ENCODE assay signal across 7 cellular contexts in the genomic region with DNA sequence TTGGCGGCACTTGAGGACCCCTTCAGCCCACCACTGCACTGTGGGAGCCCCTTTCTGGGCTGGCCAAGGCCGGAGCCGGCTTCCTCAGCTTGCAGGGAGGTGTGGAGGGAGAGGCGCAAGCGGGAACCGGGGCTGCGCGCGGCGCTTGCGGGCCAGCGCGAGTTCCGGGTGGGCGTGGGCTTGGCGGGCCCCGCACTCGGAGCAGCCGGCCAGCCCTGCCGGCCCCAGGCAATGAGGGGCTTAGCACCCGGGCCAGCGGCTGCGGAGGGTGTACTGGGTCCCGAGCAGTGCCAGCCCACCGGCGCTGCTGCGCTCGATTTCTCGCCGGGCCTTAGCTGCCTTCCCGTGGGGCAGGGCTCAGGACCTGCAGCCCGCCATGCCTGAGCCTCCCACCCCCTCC. TPM values are rescaled to one million over a fixed set of nuclear protein-coding genes. Genes with fewer than 3 reads are reported as not detected.
DNase-seq lines count a peak whose midpoint lies in the region; ATAC-seq, FAIRE-seq and TF ChIP-seq lines count a peak whose summit lies in the region.
"Not testable (repeated sequence)": the region's sequence is repeated elsewhere in the genome, so short reads cannot be mapped to it uniquely, and the experiment has no call there.

No MANE protein-coding gene starts in this region.

- POLR2A ChIA-PET in PC-3 (lab: Charles Lee; ENCODE audit: unreplicated experiment) = not testable (repeated sequence)

- H3K4me3 Mint-ChIP-seq in Calu3 (ENCODE audit: low read depth, unreplicated experiment); activated T-cell treated with anti-CD3 and anti-CD28 coated beads, Interleukin-2, amount 50 U/mL, for 24 hours: not testable (repeated sequence)
- peak overlapping the region in 1 of 2 donors; percentile 41 for H3K4me3 Mint-ChIP-seq in stimulated activated naive CD8-positive, alpha-beta T cell treated with anti-CD3 and anti-CD28 coated beads, Interleukin-15, amount 100 ng/mL, for 72 hours

- H3K79me2 ChIP-seq in PC-3 (ENCODE audit: low read length); mammary epithelial cell (ENCODE audit: insufficient read depth, low read length); keratinocyte (ENCODE audit: control insufficient read depth, insufficient read depth, low read length): not testable (repeated sequence)

- peaks cover 19% of the 10 kb centered on the region for H3K4me1 Mint-ChIP-seq in Calu3 (ENCODE audit: low read depth, unreplicated experiment)
- H3K4me1 Mint-ChIP-seq in activated T-cell treated with anti-CD3 and anti-CD28 coated beads, Interleukin-2, amount 50 U/mL, for 24 hours (ENCODE audit: low read depth) = peaks cover 10% of the 10 kb centered on the region
- H3K4me1 Mint-ChIP-seq in stimulated activated naive CD8-positive, alpha-beta T cell treated with anti-CD3 and anti-CD28 coated beads, Interleukin-15, amount 100 ng/mL, for 72 hours = peaks cover 14% of the 10 kb centered on the region

- CTCF ChIA-PET in Calu3 (lab: Charles Lee) (interaction anchor here (1.0 kb wide), 1 partner anchor 180 kb away, joined by 4 read pairs; no protein-coding TSS in a partner anchor), mammary epithelial cell (lab: Charles Lee; ENCODE audit: low non-redundant PET) (interaction anchor here (0.6 kb wide), 1 partner anchor 1457 kb away, joined by 5 read pairs; no protein-coding TSS in a partner anchor)
- CTCF ChIA-PET in PC-3 (lab: Charles Lee) = not testable (repeated sequence)

- ATAC-seq in PC-3 = not testable (repeated sequence)
- ATAC-seq in stimulated activated naive CD8-positive, alpha-beta T cell treated with anti-CD3 and anti-CD28 coated beads, Interleukin-15, amount 100 ng/mL, for 72 hours = peak; percentile 9

- H3K9me3 ChIP-seq in PC-3 (ENCODE audit: low read length); mammary epithelial cell (replicated peaks; ENCODE audit: insufficient read depth, low read length); keratinocyte (ENCODE audit: control insufficient read depth, low read depth, low read length); neutrophil: not testable (repeated sequence)

- not testable (repeated sequence) for H3K27me3 ChIP-seq in PC-3 (ENCODE audit: low read length); mammary epithelial cell (ENCODE audit: insufficient read depth, low read length); keratinocyte (ENCODE audit: control insufficient read depth, extremely low read depth, insufficient read depth, low read length); neutrophil

- H3K9me1 ChIP-seq in keratinocyte (ENCODE audit: control insufficient read depth, extremely low read depth, insufficient read depth, low read length) = not testable (repeated sequence)

- TF ChIP-seq CTCF in Calu3 (IDR thresholded peaks at IDR 0.05; ENCODE audit: unreplicated experiment); PC-3 (conservative IDR thresholded peaks at IDR 0.05; ENCODE audit: low read depth, low read length); mammary epithelial cell (conservative IDR thresholded peaks at IDR 0.05 in 1 of 2, IDR thresholded peaks at IDR 0.05 in 1 of 2; ENCODE audit: extremely low read depth in 1 of 2, insufficient read depth in 1 of 2, low read depth in 1 of 2, low read length in 2 of 2); keratinocyte (optimal IDR thresholded peaks at IDR 0.05 in 1 of 3, IDR thresholded peaks at IDR 0.05 in 1 of 3, conservative IDR thresholded peaks at IDR 0.05 in 1 of 3; ENCODE audit: extremely low read depth in 1 of 3, insufficient read depth in 2 of 3, low read length in 3 of 3); neutrophil (IDR thresholded peaks at IDR 0.05): not testable (repeated sequence)

- not testable (repeated sequence) for FAIRE-seq in keratinocyte (lab: Jason Lieb, UNC)

- H3K27ac Mint-ChIP-seq in Calu3 (ENCODE audit: unreplicated experiment) = peak overlapping the region; percentile 77
- peak overlapping the region; percentile 83 for H3K27ac Mint-ChIP-seq in activated T-cell treated with anti-CD3 and anti-CD28 coated beads, Interleukin-2, amount 50 U/mL, for 24 hours
- peak overlapping the region; percentile 71 to 91 for H3K27ac Mint-ChIP-seq in stimulated activated naive CD8-positive, alpha-beta T cell treated with anti-CD3 and anti-CD28 coated beads, Interleukin-15, amount 100 ng/mL, for 72 hours

- not testable (repeated sequence) for BruUV-seq in Calu3 (replicated peaks; lab: Mats Ljungman, UMichigan); PC-3 (replicated peaks; lab: Mats Ljungman, UMichigan); mammary epithelial cell (replicated peaks; lab: Mats Ljungman, UMichigan)

- H3K27me3 Mint-ChIP-seq in Calu3 (ENCODE audit: unreplicated experiment); stimulated activated naive CD8-positive, alpha-beta T cell treated with anti-CD3 and anti-CD28 coated beads, Interleukin-15, amount 100 ng/mL, for 72 hours: not testable (repeated sequence)
- peaks cover 11% of the 10 kb centered on the region for H3K27me3 Mint-ChIP-seq in activated T-cell treated with anti-CD3 and anti-CD28 coated beads, Interleukin-2, amount 50 U/mL, for 24 hours

- H2AFZ ChIP-seq in PC-3 (ENCODE audit: low read length) (peak overlapping the region; percentile 18; the same call in 1 of the 2 replicates), mammary epithelial cell (ENCODE audit: low read depth, low read length) (peak overlapping the region; percentile 49)
- H2AFZ ChIP-seq in keratinocyte (ENCODE audit: control insufficient read depth, low read length) = not testable (repeated sequence)

- not testable (repeated sequence) for H3F3A ChIP-seq in PC-3 (ENCODE audit: low read length, unreplicated experiment)

- in situ Hi-C loops in mammary epithelial cell (cut with MboI; ENCODE audit: low sequenced_read_pairs in 2 of 2) = not testable (repeated sequence)

- H4K20me1 ChIP-seq in PC-3 (ENCODE audit: low read length); mammary epithelial cell (ENCODE audit: insufficient read depth, low read length); keratinocyte (ENCODE audit: control insufficient read depth, extremely low read depth, insufficient read depth, low read length): not testable (repeated sequence)

- not testable (repeated sequence) for H3K9ac ChIP-seq in PC-3 (ENCODE audit: low read length); mammary epithelial cell (ENCODE audit: insufficient read depth, low read length)
- H3K9ac ChIP-seq in keratinocyte (ENCODE audit: control insufficient read depth, extremely low read depth, insufficient read depth, low read length) = peak overlapping the region; percentile 26

- H3K9me2 ChIP-seq in PC-3 (replicated peaks; ENCODE audit: low read length) = not testable (repeated sequence)

- H3K27ac ChIP-seq in PC-3 (ENCODE audit: low read length) (peak overlapping the region; percentile 41), mammary epithelial cell (ENCODE audit: insufficient read depth, low read depth, low read length) (peak overlapping the region; percentile 50), keratinocyte (ENCODE audit: control insufficient read depth, insufficient read depth, low read length) (peak overlapping the region; percentile 79), neutrophil (peak overlapping the region; percentile 84)

- H3K4me3 ChIP-seq in PC-3 (ENCODE audit: low read length); mammary epithelial cell (replicated peaks in 1 of 3; ENCODE audit: insufficient read depth in 1 of 3, low read depth in 2 of 3, low read length in 3 of 3): not testable (repeated sequence)
- H3K4me3 ChIP-seq in keratinocyte (ENCODE audit: control insufficient read depth in 2 of 3, extremely low read depth in 1 of 3, insufficient read depth in 2 of 3, low read depth in 1 of 3, low read length in 3 of 3) (peak overlapping the region in 1 of 3 experiments; percentile 9), neutrophil (ENCODE audit: low read depth in 1 of 2, low read length in 1 of 2) (peak overlapping the region; percentile 2 to 39)

- not testable (repeated sequence) for H3K36me3 Mint-ChIP-seq in Calu3 (ENCODE audit: insufficient read depth, unreplicated experiment); activated T-cell treated with anti-CD3 and anti-CD28 coated beads, Interleukin-2, amount 50 U/mL, for 24 hours (ENCODE audit: low read depth)

- not testable (repeated sequence) for H3K36me3 ChIP-seq in PC-3 (ENCODE audit: low read depth, low read length); mammary epithelial cell (ENCODE audit: insufficient read depth, low read length); keratinocyte (ENCODE audit: control insufficient read depth in 2 of 2, extremely low read depth in 1 of 2, insufficient read depth in 2 of 2, low read length in 2 of 2); neutrophil

- dilution Hi-C loops in mammary epithelial cell (cut with HindIII; ENCODE audit: low sequenced_read_pairs); keratinocyte (cut with MboI; ENCODE audit: extremely low pct_ligation_motif_present, low sequenced_read_pairs): not testable (repeated sequence)

- intact Hi-C loops in Calu3 (cut with micrococcal nuclease; ENCODE audit: unreplicated experiment); PC-3 (cut with micrococcal nuclease); mammary epithelial cell (cut with micrococcal nuclease): not testable (repeated sequence)

- not testable (repeated sequence) for DNase-seq in Calu3; PC-3; activated T-cell treated with anti-CD3 and anti-CD28 coated beads, Interleukin-2, amount 50 U/mL, for 24 hours; mammary epithelial cell; keratinocyte (ENCODE audit: low read depth, low spot score); stimulated activated naive CD8-positive, alpha-beta T cell treated with anti-CD3 and anti-CD28 coated beads, Interleukin-15, amount 100 ng/mL, for 72 hours

- H3K9me3 Mint-ChIP-seq in Calu3 (ENCODE audit: low read depth, unreplicated experiment); activated T-cell treated with anti-CD3 and anti-CD28 coated beads, Interleukin-2, amount 50 U/mL, for 24 hours; stimulated activated naive CD8-positive, alpha-beta T cell treated with anti-CD3 and anti-CD28 coated beads, Interleukin-15, amount 100 ng/mL, for 72 hours: not testable (repeated sequence)

- not testable (repeated sequence) for H3K4me2 ChIP-seq in PC-3 (ENCODE audit: low read length)
- H3K4me2 ChIP-seq in mammary epithelial cell (ENCODE audit: insufficient read depth, low read depth, low read length) = peak overlapping the region; percentile 75
- peak overlapping the region; percentile 57 for H3K4me2 ChIP-seq in keratinocyte (ENCODE audit: control insufficient read depth, extremely low read depth, insufficient read depth, low read depth, low read length)

- 80% methylated on average over 1 of the region's 32 CpGs for WGBS in mammary epithelial cell (ENCODE audit: low coverage, missing lambda C conversion rate)

- peaks cover 11% of the 10 kb centered on the region for H3K4me1 ChIP-seq in PC-3 (ENCODE audit: insufficient read depth, low read length)
- peaks cover 17% of the 10 kb centered on the region for H3K4me1 ChIP-seq in mammary epithelial cell (ENCODE audit: insufficient read depth, low read length)
- peaks cover 14% of the 10 kb centered on the region for H3K4me1 ChIP-seq in keratinocyte (ENCODE audit: control insufficient read depth, extremely low read depth, insufficient read depth, low read length)
- peaks cover 48 to 52% of the 10 kb centered on the region in 2 experiments for H3K4me1 ChIP-seq in neutrophil (ENCODE audit: control insufficient read depth in 1 of 2, insufficient read depth in 1 of 2, low read depth in 1 of 2, low read length in 1 of 2)

RNA-seq across cellular contexts. Expression of a gene that starts 7.2 kb away (rescaled TPM):
- total RNA-seq in Calu3 (2022) = 25.0 and 27.1 TPM in 2 replicates
- 5.4 and 11.5 TPM in 2 replicates for total RNA-seq in PC-3 (2014; rRNA removed)
- total RNA-seq in mammary epithelial cell = 10 to 100 TPM; 20.7 to 24.6 TPM
- 14.7 TPM for polyA plus RNA-seq in mammary epithelial cell
- 48.6 TPM for polyA minus RNA-seq in mammary epithelial cell
- 8.4 to 11.7 TPM (median 10.8 TPM) in 3 replicates for polyA plus RNA-seq in keratinocyte
- 8.2 TPM for polyA plus RNA-seq in keratinocyte (2011; ENCODE audit: low read depth)
- 4.1 and 13.0 TPM in 2 replicates for polyA plus RNA-seq in keratinocyte (2011; cell fraction: cytosol; rRNA removed)
- 14.0 and 15.1 TPM in 2 replicates for polyA plus RNA-seq in keratinocyte (2011; cell fraction: nucleus; rRNA removed)
- 4.2 and 4.8 TPM in 2 replicates for polyA plus RNA-seq in keratinocyte (2012; ENCODE audit: low replicate concordance)
- 10.7 to 41.6 TPM (median 35.3 TPM) in 3 replicates for polyA minus RNA-seq in keratinocyte
- polyA minus RNA-seq in keratinocyte (2011; cell fraction: cytosol; rRNA and poly(A)+ RNA removed) = 11.1 TPM
- polyA minus RNA-seq in keratinocyte (2011; cell fraction: nucleus; rRNA and poly(A)+ RNA removed) = 13.7 and 29.1 TPM in 2 replicates
